16 cellular contexts compared by ENCODE assay signal in genomic region chr17:16987001-16987829, GRCh38. TPM values are rescaled to one million over a fixed set of nuclear protein-coding genes. Genes with fewer than 3 reads are reported as not detected.
DNase-seq lines count a peak whose midpoint lies in the region; ATAC-seq and TF ChIP-seq lines count a peak whose summit lies in the region.
"Had no signal": no experiment of that assay in that cellular context is flagged by ENCODE, and none has a peak within 500 bp of the region (broad histone marks: within the 10 kb centered on the region; RNA-seq: fewer than 3 reads in every experiment).

No MANE protein-coding gene starts in this region.

- H3K4me2 ChIP-seq in Loucy (ENCODE audit: low read depth, low read length, poor library complexity, severe bottlenecking): peak overlapping the region; percentile 56

- peaks cover 38% of the 10 kb centered on the region for H3K4me1 Mint-ChIP-seq in activated CD8-positive, alpha-beta memory T cell treated with anti-CD3 and anti-CD28 coated beads, Interleukin-2, amount 10 ng/mL, durations not matched to agents 7 days and 5 days
- peaks cover 81% of the 10 kb centered on the region for H3K4me1 Mint-ChIP-seq in stimulated activated memory B cell treated with anti-CD40 and anti-IgM and Interleukin-4, amounts not matched to agents 10 μg/mL and 1 μg/mL and 100 μg/mL, for 72 hours

- peak overlapping the region; percentile 98 for H3K27ac Mint-ChIP-seq in activated CD8-positive, alpha-beta memory T cell treated with anti-CD3 and anti-CD28 coated beads, Interleukin-2, amount 10 ng/mL, durations not matched to agents 7 days and 5 days
- H3K27ac Mint-ChIP-seq in stimulated activated memory B cell treated with anti-CD40 and anti-IgM and Interleukin-4, amounts not matched to agents 10 μg/mL and 1 μg/mL and 100 μg/mL, for 72 hours: peak overlapping the region; percentile 98

- H2AFZ ChIP-seq in Loucy (ENCODE audit: low read length): no peak overlapping the region

- H3F3A ChIP-seq in Loucy (ENCODE audit: low read depth): no peaks in the 10 kb centered on the region

- H3K79me2 ChIP-seq in Loucy (ENCODE audit: insufficient read depth, low read length): no peaks in the 10 kb centered on the region

- H3K9me3 ChIP-seq in Loucy (ENCODE audit: insufficient read depth, low read depth, low read length): no peaks in the 10 kb centered on the region
- no peaks in the 10 kb centered on the region for H3K9me3 ChIP-seq in mucosa of descending colon
- H3K9me3 ChIP-seq: adrenal gland, heart left ventricle had no signal

- no peaks in the 10 kb centered on the region for H3K9me2 ChIP-seq in Loucy (replicated peaks; ENCODE audit: low read depth, low read length)

- no peak overlapping the region for H3K4me3 ChIP-seq in Loucy (ENCODE audit: low read length, poor library complexity, severe bottlenecking)
- no peak overlapping the region for H3K4me3 ChIP-seq in mucosa of descending colon
- H3K4me3 ChIP-seq: adrenal gland, heart left ventricle had no signal

- no peak overlapping the region for H3K4me3 Mint-ChIP-seq in activated CD8-positive, alpha-beta memory T cell treated with anti-CD3 and anti-CD28 coated beads, Interleukin-2, amount 10 ng/mL, durations not matched to agents 7 days and 5 days
- H3K4me3 Mint-ChIP-seq in stimulated activated memory B cell treated with anti-CD40 and anti-IgM and Interleukin-4, amounts not matched to agents 10 μg/mL and 1 μg/mL and 100 μg/mL, for 72 hours: no peak overlapping the region

- intact Hi-C loops in mucosa of descending colon (cut with DNase I, micrococcal nuclease): loop anchor here in 1 of 2 donors (10.0 kb wide), 1 partner anchor 452 kb away; no protein-coding TSS in a partner anchor

- ATAC-seq in activated CD8-positive, alpha-beta memory T cell treated with anti-CD3 and anti-CD28 coated beads, Interleukin-2, amount 10 ng/mL, durations not matched to agents 7 days and 5 days: no peak
- ATAC-seq in stimulated activated memory B cell treated with anti-CD40 and anti-IgM and Interleukin-4, amounts not matched to agents 10 μg/mL and 1 μg/mL and 100 μg/mL, for 72 hours: no peak
- ATAC-seq in mucosa of descending colon: no peak

- H3K36me3 Mint-ChIP-seq in activated CD8-positive, alpha-beta memory T cell treated with anti-CD3 and anti-CD28 coated beads, Interleukin-2, amount 10 ng/mL, durations not matched to agents 7 days and 5 days: no peaks in the 10 kb centered on the region
- no peaks in the 10 kb centered on the region for H3K36me3 Mint-ChIP-seq in stimulated activated memory B cell treated with anti-CD40 and anti-IgM and Interleukin-4, amounts not matched to agents 10 μg/mL and 1 μg/mL and 100 μg/mL, for 72 hours

- H3K9ac ChIP-seq in Loucy (ENCODE audit: low read depth, low read length, poor library complexity, severe bottlenecking): no peak overlapping the region

- no peak for DNase-seq in activated CD8-positive, alpha-beta memory T cell treated with anti-CD3 and anti-CD28 coated beads, Interleukin-2, amount 10 ng/mL, durations not matched to agents 7 days and 5 days
- DNase-seq in activated CD8-positive, alpha-beta memory T cell treated with anti-CD3 and anti-CD28 coated beads, Interleukin-2, amount 50 U/mL, for 4 hours: no peak
- DNase-seq in hippocampal formation (lab: John Stamatoyannopoulos, UW) (no peak), mucosa of descending colon (no peak), activated gamma-delta T cell treated with Interleukin-2 at 50 U/mL for 16 hours (no peak)
- DNase-seq: COR-L47, NCI-H1092, T-helper 9 cell had no signal

- H3K27me3 Mint-ChIP-seq in activated CD8-positive, alpha-beta memory T cell treated with anti-CD3 and anti-CD28 coated beads, Interleukin-2, amount 10 ng/mL, durations not matched to agents 7 days and 5 days: no peaks in the 10 kb centered on the region
- no peaks in the 10 kb centered on the region for H3K27me3 Mint-ChIP-seq in stimulated activated memory B cell treated with anti-CD40 and anti-IgM and Interleukin-4, amounts not matched to agents 10 μg/mL and 1 μg/mL and 100 μg/mL, for 72 hours

- no peaks in the 10 kb centered on the region for H3K9me3 Mint-ChIP-seq in activated CD8-positive, alpha-beta memory T cell treated with anti-CD3 and anti-CD28 coated beads, Interleukin-2, amount 10 ng/mL, durations not matched to agents 7 days and 5 days (ENCODE audit: low read depth)
- H3K9me3 Mint-ChIP-seq in stimulated activated memory B cell treated with anti-CD40 and anti-IgM and Interleukin-4, amounts not matched to agents 10 μg/mL and 1 μg/mL and 100 μg/mL, for 72 hours: no peaks in the 10 kb centered on the region

- H3K27ac ChIP-seq in cingulate gyrus (ENCODE audit: low read depth, low read length): peak overlapping the region; percentile 88

- TF ChIP-seq CTCF in Loucy (conservative IDR thresholded peaks at IDR 0.05; ENCODE audit: low read length): no peak
- TF ChIP-seq CTCF in mucosa of descending colon (IDR thresholded peaks at IDR 0.05): no peak

- no peaks in the 10 kb centered on the region for H4K20me1 ChIP-seq in Loucy (ENCODE audit: insufficient read depth, low read length, poor library complexity, severe bottlenecking)

- no peaks in the 10 kb centered on the region for H3K27me3 ChIP-seq in Loucy (ENCODE audit: insufficient read depth, low read length, poor library complexity, severe bottlenecking)
- H3K27me3 ChIP-seq: adrenal gland, heart left ventricle had no signal

- H3K36me3 ChIP-seq in Loucy (ENCODE audit: insufficient read depth, low read length) (no peaks in the 10 kb centered on the region), mucosa of descending colon (ENCODE audit: low read depth) (no peaks in the 10 kb centered on the region)
- H3K36me3 ChIP-seq: adrenal gland, heart left ventricle had no signal

- CTCF ChIA-PET in activated CD8-positive, alpha-beta memory T cell treated with anti-CD3 and anti-CD28 coated beads, Interleukin-2, amount 10 ng/mL, durations not matched to agents 7 days and 5 days (lab: Charles Lee): interaction anchor here (2.7 to 8.3 kb wide), 3 partner anchors 10 to 65 kb away, joined by 12 to 68 read pairs (median 16); no protein-coding TSS in a partner anchor

- H3K4me1 ChIP-seq in Loucy (ENCODE audit: insufficient read depth, low read length, poor library complexity, severe bottlenecking) (peaks cover 29% of the 10 kb centered on the region), mucosa of descending colon (ENCODE audit: low read depth) (peaks cover 11% of the 10 kb centered on the region)

RNA-seq across cellular contexts. Expression of gene TNFRSF13B, which starts 15.3 kb away (rescaled TPM):
- not detected for total RNA-seq in activated CD8-positive, alpha-beta memory T cell treated with anti-CD3 and anti-CD28 coated beads, Interleukin-2, amount 10 ng/mL, durations not matched to agents 7 days and 5 days
- total RNA-seq in mucosa of descending colon: 1 to 10 TPM in 1 of 3 donors, under 1 TPM in 2; 0.38 to 1.4 (median 0.98) TPM
- total RNA-seq: adrenal gland, heart left ventricle, HT-29, kidney epithelial cell, pulmonary artery endothelial cell had no signal

RNA-seq across cellular contexts. Expression of gene MPRIP, which starts 55.0 kb away (rescaled TPM):
- total RNA-seq in activated CD8-positive, alpha-beta memory T cell treated with anti-CD3 and anti-CD28 coated beads, Interleukin-2, amount 10 ng/mL, durations not matched to agents 7 days and 5 days: 100 to 1,000 TPM; 206 to 209 TPM
- 100 to 1,000 TPM; 150 to 249 (median 231) TPM for total RNA-seq in mucosa of descending colon
